1 cellular context compared by ENCODE assay signal in the genomic region with DNA sequence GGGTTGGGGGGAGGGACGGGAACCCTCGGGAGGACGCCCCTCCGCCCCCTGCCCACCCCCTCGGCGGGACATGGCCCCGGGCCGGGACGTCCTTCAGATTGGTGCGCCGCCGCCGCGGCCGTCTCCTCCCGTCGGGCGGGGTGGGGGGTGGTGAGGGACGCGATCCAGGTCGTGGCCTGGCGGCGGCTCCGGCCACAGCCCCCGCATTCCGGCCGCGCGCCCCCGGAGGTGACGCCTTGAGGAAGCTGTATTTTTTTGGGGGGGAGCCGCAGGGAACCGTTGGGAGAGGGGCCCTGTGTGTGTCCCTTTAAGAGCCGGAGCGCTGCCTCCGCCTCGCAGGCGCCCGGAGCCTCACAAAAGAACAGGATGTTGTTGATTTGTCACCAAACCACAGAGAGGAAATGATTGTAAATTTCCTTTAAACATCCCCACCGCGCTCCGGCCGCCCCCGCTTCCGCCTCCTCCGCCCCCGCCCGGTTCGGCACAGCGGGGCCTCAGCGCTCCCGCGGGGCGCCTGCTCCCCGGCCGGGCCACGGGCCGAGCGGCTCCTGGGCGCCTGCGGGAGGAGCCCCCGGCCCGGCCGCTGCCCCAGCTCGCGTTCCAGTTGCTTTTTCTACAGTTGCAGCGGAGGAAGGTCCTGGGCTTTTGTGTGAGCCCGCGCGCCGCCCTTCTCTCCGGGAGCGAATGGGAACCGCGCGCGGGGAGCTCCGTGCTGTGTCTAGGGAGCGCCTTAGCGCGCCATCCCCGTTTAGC.
TF ChIP-seq lines count a peak whose summit lies in the region.

No MANE protein-coding gene starts in this region.

TF ChIP-seq in HepG2, 621 proteins besides CTCF, POLR2A, EP300 and RAD21 (continued from another document and continues in another):
- TF ChIP-seq HNRNPK (IDR thresholded peaks at IDR 0.05; ENCODE audit: low read depth, low read length, poor library complexity, severe bottlenecking) (peak; percentile 82), SIX4 (CRISPR knock-in tag; IDR thresholded peaks at IDR 0.05) (no peak), ARID2 (CRISPR knock-in tag; IDR thresholded peaks at IDR 0.05; ENCODE audit: borderline replicate concordance) (no peak), PAWR (CRISPR knock-in tag; IDR thresholded peaks at IDR 0.05; ENCODE audit: borderline replicate concordance) (no peak), ZNF839 (CRISPR knock-in tag; IDR thresholded peaks at IDR 0.05; ENCODE audit: borderline replicate concordance) (no peak), KDM2A (CRISPR knock-in tag; IDR thresholded peaks at IDR 0.05; ENCODE audit: borderline replicate concordance, low read depth) (peak; percentile 48; the same call in 1 of the 2 replicates), TBX3 (IDR thresholded peaks at IDR 0.05; ENCODE audit: borderline replicate concordance) (peak; percentile 58; the same call in 1 of the 2 replicates), MTF2 (CRISPR knock-in tag; IDR thresholded peaks at IDR 0.05; ENCODE audit: borderline replicate concordance) (0 out of 2 replicates have a peak, but pooled peaks have one; percentile 50), ZSCAN9 (CRISPR knock-in tag; IDR thresholded peaks at IDR 0.05; ENCODE audit: borderline replicate concordance) (no peak), SAFB2 (CRISPR knock-in tag; IDR thresholded peaks at IDR 0.05; ENCODE audit: borderline replicate concordance, low read depth) (no peak), SOX6 (IDR thresholded peaks at IDR 0.05) (no peak), SOX6 (CRISPR knock-in tag; IDR thresholded peaks at IDR 0.05) (peak; percentile 72), ZFP36 (IDR thresholded peaks at IDR 0.05; ENCODE audit: borderline replicate concordance, low read depth, low read length, partially characterized antibody) (no peak), ZEB1 (IDR thresholded peaks at IDR 0.05; ENCODE audit: insufficient replicate concordance, low read depth) (no peak), RARA (CRISPR knock-in tag; IDR thresholded peaks at IDR 0.05) (peak; percentile 81; the same call in 1 of the 2 replicates), KLF9 (CRISPR knock-in tag; IDR thresholded peaks at IDR 0.05; ENCODE audit: low read depth) (no peak), ZNF432 (CRISPR knock-in tag; IDR thresholded peaks at IDR 0.05; ENCODE audit: borderline replicate concordance) (no peak), ZSCAN12 (CRISPR knock-in tag; IDR thresholded peaks at IDR 0.05) (peak; percentile 65; the same call in 1 of the 2 replicates), MED8 (CRISPR knock-in tag; IDR thresholded peaks at IDR 0.05; ENCODE audit: insufficient replicate concordance) (peak; percentile 35), XRCC5 (optimal IDR thresholded peaks at IDR 0.05; ENCODE audit: low read length) (no peak)
- TF ChIP-seq, protein P1, sequence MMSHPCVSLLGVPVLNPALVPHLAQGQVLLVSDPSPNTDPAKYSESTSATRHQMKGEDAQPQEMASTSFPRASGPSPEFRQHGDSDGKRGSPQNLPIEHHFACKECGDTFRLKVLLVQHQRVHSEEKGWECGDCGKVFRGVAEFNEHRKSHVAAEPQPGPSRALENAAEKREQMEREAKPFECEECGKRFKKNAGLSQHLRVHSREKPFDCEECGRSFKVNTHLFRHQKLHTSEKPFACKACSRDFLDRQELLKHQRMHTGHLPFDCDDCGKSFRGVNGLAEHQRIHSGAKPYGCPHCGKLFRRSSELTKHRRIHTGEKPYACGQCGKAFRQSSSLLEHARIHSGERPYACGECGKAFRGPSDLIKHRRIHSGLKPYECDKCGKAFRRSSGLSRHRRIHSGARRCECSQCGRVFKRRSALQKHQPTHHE (CRISPR knock-in tag; IDR thresholded peaks at IDR 0.05; ENCODE audit: borderline replicate concordance): 0 out of 2 replicates have a peak, but pooled peaks have one; percentile 76
- TF ChIP-seq, protein P2, sequence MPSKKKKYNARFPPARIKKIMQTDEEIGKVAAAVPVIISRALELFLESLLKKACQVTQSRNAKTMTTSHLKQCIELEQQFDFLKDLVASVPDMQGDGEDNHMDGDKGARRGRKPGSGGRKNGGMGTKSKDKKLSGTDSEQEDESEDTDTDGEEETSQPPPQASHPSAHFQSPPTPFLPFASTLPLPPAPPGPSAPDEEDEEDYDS (CRISPR knock-in tag; IDR thresholded peaks at IDR 0.05): peak; percentile 41
- TF ChIP-seq, protein P3, sequence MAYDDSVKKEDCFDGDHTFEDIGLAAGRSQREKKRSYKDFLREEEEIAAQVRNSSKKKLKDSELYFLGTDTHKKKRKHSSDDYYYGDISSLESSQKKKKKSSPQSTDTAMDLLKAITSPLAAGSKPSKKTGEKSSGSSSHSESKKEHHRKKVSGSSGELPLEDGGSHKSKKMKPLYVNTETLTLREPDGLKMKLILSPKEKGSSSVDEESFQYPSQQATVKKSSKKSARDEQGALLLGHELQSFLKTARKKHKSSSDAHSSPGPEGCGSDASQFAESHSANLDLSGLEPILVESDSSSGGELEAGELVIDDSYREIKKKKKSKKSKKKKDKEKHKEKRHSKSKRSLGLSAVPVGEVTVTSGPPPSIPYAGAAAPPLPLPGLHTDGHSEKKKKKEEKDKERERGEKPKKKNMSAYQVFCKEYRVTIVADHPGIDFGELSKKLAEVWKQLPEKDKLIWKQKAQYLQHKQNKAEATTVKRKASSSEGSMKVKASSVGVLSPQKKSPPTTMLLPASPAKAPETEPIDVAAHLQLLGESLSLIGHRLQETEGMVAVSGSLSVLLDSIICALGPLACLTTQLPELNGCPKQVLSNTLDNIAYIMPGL (CRISPR knock-in tag; IDR thresholded peaks at IDR 0.05; ENCODE audit: borderline replicate concordance in 1 of 2, low read depth in 1 of 2): peak in 1 of 2 experiments; percentile 66; a peak in 3 of 4 replicates
- TF ChIP-seq, protein P4, sequence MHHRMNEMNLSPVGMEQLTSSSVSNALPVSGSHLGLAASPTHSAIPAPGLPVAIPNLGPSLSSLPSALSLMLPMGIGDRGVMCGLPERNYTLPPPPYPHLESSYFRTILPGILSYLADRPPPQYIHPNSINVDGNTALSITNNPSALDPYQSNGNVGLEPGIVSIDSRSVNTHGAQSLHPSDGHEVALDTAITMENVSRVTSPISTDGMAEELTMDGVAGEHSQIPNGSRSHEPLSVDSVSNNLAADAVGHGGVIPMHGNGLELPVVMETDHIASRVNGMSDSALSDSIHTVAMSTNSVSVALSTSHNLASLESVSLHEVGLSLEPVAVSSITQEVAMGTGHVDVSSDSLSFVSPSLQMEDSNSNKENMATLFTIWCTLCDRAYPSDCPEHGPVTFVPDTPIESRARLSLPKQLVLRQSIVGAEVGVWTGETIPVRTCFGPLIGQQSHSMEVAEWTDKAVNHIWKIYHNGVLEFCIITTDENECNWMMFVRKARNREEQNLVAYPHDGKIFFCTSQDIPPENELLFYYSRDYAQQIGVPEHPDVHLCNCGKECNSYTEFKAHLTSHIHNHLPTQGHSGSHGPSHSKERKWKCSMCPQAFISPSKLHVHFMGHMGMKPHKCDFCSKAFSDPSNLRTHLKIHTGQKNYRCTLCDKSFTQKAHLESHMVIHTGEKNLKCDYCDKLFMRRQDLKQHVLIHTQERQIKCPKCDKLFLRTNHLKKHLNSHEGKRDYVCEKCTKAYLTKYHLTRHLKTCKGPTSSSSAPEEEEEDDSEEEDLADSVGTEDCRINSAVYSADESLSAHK (CRISPR knock-in tag; IDR thresholded peaks at IDR 0.05; ENCODE audit: borderline replicate concordance): no peak
- TF ChIP-seq, protein P5, sequence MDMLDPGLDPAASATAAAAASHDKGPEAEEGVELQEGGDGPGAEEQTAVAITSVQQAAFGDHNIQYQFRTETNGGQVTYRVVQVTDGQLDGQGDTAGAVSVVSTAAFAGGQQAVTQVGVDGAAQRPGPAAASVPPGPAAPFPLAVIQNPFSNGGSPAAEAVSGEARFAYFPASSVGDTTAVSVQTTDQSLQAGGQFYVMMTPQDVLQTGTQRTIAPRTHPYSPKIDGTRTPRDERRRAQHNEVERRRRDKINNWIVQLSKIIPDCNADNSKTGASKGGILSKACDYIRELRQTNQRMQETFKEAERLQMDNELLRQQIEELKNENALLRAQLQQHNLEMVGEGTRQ (IDR thresholded peaks at IDR 0.05; ENCODE audit: low read depth, low read length): no peak
- TF ChIP-seq, protein P5 (CRISPR knock-in tag; IDR thresholded peaks at IDR 0.05; ENCODE audit: borderline replicate concordance): no peak
- TF ChIP-seq, protein P6, sequence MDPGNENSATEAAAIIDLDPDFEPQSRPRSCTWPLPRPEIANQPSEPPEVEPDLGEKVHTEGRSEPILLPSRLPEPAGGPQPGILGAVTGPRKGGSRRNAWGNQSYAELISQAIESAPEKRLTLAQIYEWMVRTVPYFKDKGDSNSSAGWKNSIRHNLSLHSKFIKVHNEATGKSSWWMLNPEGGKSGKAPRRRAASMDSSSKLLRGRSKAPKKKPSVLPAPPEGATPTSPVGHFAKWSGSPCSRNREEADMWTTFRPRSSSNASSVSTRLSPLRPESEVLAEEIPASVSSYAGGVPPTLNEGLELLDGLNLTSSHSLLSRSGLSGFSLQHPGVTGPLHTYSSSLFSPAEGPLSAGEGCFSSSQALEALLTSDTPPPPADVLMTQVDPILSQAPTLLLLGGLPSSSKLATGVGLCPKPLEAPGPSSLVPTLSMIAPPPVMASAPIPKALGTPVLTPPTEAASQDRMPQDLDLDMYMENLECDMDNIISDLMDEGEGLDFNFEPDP (CRISPR knock-in tag; conservative IDR thresholded peaks at IDR 0.05): 0 out of 2 replicates have a peak, but pooled peaks have one; percentile 64
- TF ChIP-seq, protein P7, sequence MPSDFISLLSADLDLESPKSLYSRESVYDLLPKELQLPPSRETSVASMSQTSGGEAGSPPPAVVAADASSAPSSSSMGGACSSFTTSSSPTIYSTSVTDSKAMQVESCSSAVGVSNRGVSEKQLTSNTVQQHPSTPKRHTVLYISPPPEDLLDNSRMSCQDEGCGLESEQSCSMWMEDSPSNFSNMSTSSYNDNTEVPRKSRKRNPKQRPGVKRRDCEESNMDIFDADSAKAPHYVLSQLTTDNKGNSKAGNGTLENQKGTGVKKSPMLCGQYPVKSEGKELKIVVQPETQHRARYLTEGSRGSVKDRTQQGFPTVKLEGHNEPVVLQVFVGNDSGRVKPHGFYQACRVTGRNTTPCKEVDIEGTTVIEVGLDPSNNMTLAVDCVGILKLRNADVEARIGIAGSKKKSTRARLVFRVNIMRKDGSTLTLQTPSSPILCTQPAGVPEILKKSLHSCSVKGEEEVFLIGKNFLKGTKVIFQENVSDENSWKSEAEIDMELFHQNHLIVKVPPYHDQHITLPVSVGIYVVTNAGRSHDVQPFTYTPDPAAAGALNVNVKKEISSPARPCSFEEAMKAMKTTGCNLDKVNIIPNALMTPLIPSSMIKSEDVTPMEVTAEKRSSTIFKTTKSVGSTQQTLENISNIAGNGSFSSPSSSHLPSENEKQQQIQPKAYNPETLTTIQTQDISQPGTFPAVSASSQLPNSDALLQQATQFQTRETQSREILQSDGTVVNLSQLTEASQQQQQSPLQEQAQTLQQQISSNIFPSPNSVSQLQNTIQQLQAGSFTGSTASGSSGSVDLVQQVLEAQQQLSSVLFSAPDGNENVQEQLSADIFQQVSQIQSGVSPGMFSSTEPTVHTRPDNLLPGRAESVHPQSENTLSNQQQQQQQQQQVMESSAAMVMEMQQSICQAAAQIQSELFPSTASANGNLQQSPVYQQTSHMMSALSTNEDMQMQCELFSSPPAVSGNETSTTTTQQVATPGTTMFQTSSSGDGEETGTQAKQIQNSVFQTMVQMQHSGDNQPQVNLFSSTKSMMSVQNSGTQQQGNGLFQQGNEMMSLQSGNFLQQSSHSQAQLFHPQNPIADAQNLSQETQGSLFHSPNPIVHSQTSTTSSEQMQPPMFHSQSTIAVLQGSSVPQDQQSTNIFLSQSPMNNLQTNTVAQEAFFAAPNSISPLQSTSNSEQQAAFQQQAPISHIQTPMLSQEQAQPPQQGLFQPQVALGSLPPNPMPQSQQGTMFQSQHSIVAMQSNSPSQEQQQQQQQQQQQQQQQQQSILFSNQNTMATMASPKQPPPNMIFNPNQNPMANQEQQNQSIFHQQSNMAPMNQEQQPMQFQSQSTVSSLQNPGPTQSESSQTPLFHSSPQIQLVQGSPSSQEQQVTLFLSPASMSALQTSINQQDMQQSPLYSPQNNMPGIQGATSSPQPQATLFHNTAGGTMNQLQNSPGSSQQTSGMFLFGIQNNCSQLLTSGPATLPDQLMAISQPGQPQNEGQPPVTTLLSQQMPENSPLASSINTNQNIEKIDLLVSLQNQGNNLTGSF (CRISPR knock-in tag; IDR thresholded peaks at IDR 0.05): no peak
- TF ChIP-seq, protein P8, sequence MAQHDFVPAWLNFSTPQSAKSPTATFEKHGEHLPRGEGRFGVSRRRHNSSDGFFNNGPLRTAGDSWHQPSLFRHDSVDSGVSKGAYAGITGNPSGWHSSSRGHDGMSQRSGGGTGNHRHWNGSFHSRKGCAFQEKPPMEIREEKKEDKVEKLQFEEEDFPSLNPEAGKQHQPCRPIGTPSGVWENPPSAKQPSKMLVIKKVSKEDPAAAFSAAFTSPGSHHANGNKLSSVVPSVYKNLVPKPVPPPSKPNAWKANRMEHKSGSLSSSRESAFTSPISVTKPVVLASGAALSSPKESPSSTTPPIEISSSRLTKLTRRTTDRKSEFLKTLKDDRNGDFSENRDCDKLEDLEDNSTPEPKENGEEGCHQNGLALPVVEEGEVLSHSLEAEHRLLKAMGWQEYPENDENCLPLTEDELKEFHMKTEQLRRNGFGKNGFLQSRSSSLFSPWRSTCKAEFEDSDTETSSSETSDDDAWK (CRISPR knock-in tag; IDR thresholded peaks at IDR 0.05): no peak
- TF ChIP-seq, protein P9, sequence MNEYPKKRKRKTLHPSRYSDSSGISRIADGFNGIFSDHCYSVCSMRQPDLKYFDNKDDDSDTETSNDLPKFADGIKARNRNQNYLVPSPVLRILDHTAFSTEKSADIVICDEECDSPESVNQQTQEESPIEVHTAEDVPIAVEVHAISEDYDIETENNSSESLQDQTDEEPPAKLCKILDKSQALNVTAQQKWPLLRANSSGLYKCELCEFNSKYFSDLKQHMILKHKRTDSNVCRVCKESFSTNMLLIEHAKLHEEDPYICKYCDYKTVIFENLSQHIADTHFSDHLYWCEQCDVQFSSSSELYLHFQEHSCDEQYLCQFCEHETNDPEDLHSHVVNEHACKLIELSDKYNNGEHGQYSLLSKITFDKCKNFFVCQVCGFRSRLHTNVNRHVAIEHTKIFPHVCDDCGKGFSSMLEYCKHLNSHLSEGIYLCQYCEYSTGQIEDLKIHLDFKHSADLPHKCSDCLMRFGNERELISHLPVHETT (CRISPR knock-in tag; conservative IDR thresholded peaks at IDR 0.05): 0 out of 2 replicates have a peak, but pooled peaks have one; percentile 70
- TF ChIP-seq, protein P10, sequence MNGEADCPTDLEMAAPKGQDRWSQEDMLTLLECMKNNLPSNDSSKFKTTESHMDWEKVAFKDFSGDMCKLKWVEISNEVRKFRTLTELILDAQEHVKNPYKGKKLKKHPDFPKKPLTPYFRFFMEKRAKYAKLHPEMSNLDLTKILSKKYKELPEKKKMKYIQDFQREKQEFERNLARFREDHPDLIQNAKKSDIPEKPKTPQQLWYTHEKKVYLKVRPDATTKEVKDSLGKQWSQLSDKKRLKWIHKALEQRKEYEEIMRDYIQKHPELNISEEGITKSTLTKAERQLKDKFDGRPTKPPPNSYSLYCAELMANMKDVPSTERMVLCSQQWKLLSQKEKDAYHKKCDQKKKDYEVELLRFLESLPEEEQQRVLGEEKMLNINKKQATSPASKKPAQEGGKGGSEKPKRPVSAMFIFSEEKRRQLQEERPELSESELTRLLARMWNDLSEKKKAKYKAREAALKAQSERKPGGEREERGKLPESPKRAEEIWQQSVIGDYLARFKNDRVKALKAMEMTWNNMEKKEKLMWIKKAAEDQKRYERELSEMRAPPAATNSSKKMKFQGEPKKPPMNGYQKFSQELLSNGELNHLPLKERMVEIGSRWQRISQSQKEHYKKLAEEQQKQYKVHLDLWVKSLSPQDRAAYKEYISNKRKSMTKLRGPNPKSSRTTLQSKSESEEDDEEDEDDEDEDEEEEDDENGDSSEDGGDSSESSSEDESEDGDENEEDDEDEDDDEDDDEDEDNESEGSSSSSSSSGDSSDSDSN (CRISPR knock-in tag; IDR thresholded peaks at IDR 0.05): peak; percentile 78
